In the genomic region with DNA sequence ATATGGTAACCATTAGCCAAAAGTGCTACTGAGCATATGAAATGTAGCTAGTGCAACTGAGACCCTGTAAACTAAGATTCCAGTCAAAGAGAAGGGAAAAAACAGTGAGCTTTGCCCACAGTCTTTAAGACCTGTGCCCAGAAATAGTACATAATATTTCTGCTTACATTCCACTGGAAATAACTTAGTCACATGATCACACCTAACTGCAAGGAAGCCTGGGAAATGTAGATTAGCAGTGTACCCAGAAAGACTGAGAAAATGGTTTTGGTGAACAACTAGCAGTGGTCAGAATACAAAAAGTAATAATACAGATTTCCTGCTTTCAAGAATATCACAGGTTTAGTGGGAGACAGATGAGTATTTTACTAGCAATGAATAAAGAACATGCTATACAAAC, we compare ENCODE assay signal across 1 cellular context.
TF ChIP-seq lines count a peak whose summit lies in the region.

No MANE protein-coding gene starts in this region.

TF ChIP-seq in HepG2, 621 proteins besides CTCF, POLR2A, EP300 and RAD21 (continued from another document):
- TF ChIP-seq, protein P1, sequence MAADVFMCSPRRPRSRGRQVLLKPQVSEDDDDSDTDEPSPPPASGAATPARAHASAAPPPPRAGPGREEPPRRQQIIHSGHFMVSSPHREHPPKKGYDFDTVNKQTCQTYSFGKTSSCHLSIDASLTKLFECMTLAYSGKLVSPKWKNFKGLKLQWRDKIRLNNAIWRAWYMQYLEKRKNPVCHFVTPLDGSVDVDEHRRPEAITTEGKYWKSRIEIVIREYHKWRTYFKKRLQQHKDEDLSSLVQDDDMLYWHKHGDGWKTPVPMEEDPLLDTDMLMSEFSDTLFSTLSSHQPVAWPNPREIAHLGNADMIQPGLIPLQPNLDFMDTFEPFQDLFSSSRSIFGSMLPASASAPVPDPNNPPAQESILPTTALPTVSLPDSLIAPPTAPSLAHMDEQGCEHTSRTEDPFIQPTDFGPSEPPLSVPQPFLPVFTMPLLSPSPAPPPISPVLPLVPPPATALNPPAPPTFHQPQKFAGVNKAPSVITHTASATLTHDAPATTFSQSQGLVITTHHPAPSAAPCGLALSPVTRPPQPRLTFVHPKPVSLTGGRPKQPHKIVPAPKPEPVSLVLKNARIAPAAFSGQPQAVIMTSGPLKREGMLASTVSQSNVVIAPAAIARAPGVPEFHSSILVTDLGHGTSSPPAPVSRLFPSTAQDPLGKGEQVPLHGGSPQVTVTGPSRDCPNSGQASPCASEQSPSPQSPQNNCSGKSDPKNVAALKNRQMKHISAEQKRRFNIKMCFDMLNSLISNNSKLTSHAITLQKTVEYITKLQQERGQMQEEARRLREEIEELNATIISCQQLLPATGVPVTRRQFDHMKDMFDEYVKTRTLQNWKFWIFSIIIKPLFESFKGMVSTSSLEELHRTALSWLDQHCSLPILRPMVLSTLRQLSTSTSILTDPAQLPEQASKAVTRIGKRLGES (CRISPR knock-in tag; IDR thresholded peaks at IDR 0.05; ENCODE audit: borderline replicate concordance): no peak
- no peak for TF ChIP-seq KDM5B (CRISPR knock-in tag; IDR thresholded peaks at IDR 0.05; ENCODE audit: borderline replicate concordance)
- TF ChIP-seq TCF7L2 (IDR thresholded peaks at IDR 0.05; ENCODE audit: low read depth, low read length): no peak
- TF ChIP-seq ZNF136 (CRISPR knock-in tag; IDR thresholded peaks at IDR 0.05; ENCODE audit: low read depth): no peak
